ENCODE assay signal across 9 cellular contexts in genomic region chr11:122440783-122441701, GRCh38.
DNase-seq lines count a peak whose midpoint lies in the region; ATAC-seq, FAIRE-seq and TF ChIP-seq lines count a peak whose summit lies in the region.
"Had no signal": no experiment of that assay in that cellular context is flagged by ENCODE, and none has a peak within 500 bp of the region (broad histone marks: within the 10 kb centered on the region; RNA-seq: fewer than 3 reads in every experiment).

No MANE protein-coding gene starts in this region.

- H3K9me3 ChIP-seq in H1 (ENCODE audit: insufficient read depth in 2 of 2, low read depth in 1 of 2, low read length in 1 of 2) (no peaks in the 10 kb centered on the region), mesenchymal stem cell (ENCODE audit: control insufficient read depth, low read length) (no peaks in the 10 kb centered on the region), upper lobe of left lung (no peaks in the 10 kb centered on the region)

- peaks cover 5% of the 10 kb centered on the region; the same call in 1 of the 2 replicates for H3K23me2 ChIP-seq in H1 (ENCODE audit: low read depth, low read length)

- TF ChIP-seq CTCF in H1 (IDR thresholded peaks at IDR 0.05; ENCODE audit: control extremely low read depth in 1 of 3, insufficient read depth in 1 of 3, low read depth in 1 of 3, low read length in 3 of 3) (no peak), upper lobe of left lung (IDR thresholded peaks at IDR 0.05) (no peak)

- no peaks in the 10 kb centered on the region for H3K79me1 ChIP-seq in H1 (ENCODE audit: low read depth, low read length)
- no peaks in the 10 kb centered on the region for H3K79me1 ChIP-seq in mesenchymal stem cell (replicated peaks; ENCODE audit: low read length, poor library complexity, severe bottlenecking)

- peak overlapping the region; percentile 73 to 79 for H3K4me2 ChIP-seq in H1 (ENCODE audit: insufficient read depth in 1 of 2, low read depth in 2 of 2, low read length in 2 of 2)
- peak overlapping the region; percentile 54 for H3K4me2 ChIP-seq in mesenchymal stem cell (ENCODE audit: low read length, poor library complexity, severe bottlenecking)

- TF ChIP-seq RAD21 in H1 (IDR thresholded peaks at IDR 0.05 in 1 of 2, conservative IDR thresholded peaks at IDR 0.05 in 1 of 2; ENCODE audit: low read depth in 2 of 2, low read length in 2 of 2) = no peak

- H4K20me1 ChIP-seq in H1 (replicated peaks in 1 of 2; ENCODE audit: control insufficient read depth in 1 of 2, insufficient read depth in 2 of 2, low read length in 2 of 2) = no peaks in the 10 kb centered on the region

- H2BK15ac ChIP-seq in H1 (ENCODE audit: low read length) (no peak overlapping the region), mesenchymal stem cell (ENCODE audit: low read depth, poor library complexity, severe bottlenecking) (no peak overlapping the region)

- H3K56ac ChIP-seq in H1 (replicated peaks; ENCODE audit: insufficient read length, low read depth, low read length) = no peak overlapping the region

- H2BK120ac ChIP-seq in H1 (replicated peaks; ENCODE audit: low read depth, low read length) (peak overlapping the region; percentile 45), mesenchymal stem cell (ENCODE audit: low read depth, low read length) (no peak overlapping the region)

- peak overlapping the region; percentile 32 for H4K91ac ChIP-seq in H1 (replicated peaks; ENCODE audit: insufficient read length, low read length)
- no peak overlapping the region for H4K91ac ChIP-seq in mesenchymal stem cell (ENCODE audit: low read length)

- H2AFZ ChIP-seq in H1 (ENCODE audit: low read length) = no peak overlapping the region
- H2AFZ ChIP-seq in mesenchymal stem cell (ENCODE audit: low read depth, low read length) = no peak overlapping the region

- H3K18ac ChIP-seq in H1 (ENCODE audit: extremely low read depth, low read length) (0 out of 2 replicates have a peak overlapping the region, but pooled peaks have one; percentile 4), mesenchymal stem cell (ENCODE audit: low read depth in 1 of 2, low read length in 2 of 2) (no peak overlapping the region)

- H3K9ac ChIP-seq in H1 (replicated peaks in 1 of 4; ENCODE audit: extremely low read depth in 1 of 4, low read depth in 3 of 4, low read length in 3 of 4) (no peak overlapping the region), mesenchymal stem cell (ENCODE audit: low read length) (peak overlapping the region; percentile 93)

- CTCF ChIA-PET in H1 (lab: Charles Lee; ENCODE audit: partially characterized antibody) = interaction anchor here (0.5 to 1.0 kb wide), 3 partner anchors 10 to 252 kb away, joined by 3 read pairs; no protein-coding TSS in a partner anchor

- H2BK12ac ChIP-seq in H1 (ENCODE audit: low read depth, low read length) = no peak overlapping the region; the same call in 1 of the 2 replicates
- no peak overlapping the region for H2BK12ac ChIP-seq in mesenchymal stem cell (ENCODE audit: low read length in 2 of 2)

- H2BK5ac ChIP-seq in H1 (ENCODE audit: low read depth, low read length) = no peak overlapping the region
- no peak overlapping the region for H2BK5ac ChIP-seq in mesenchymal stem cell (ENCODE audit: low read depth, low read length, poor library complexity, severe bottlenecking)

- H3K27ac ChIP-seq in H1 (ENCODE audit: low read depth, low read length) (no peak overlapping the region), mesenchymal stem cell (ENCODE audit: low read length, poor library complexity, severe bottlenecking) (no peak overlapping the region), upper lobe of left lung (peak overlapping the region; percentile 1 to 64 (median 56))

- H3K36me3 ChIP-seq in H1 (ENCODE audit: control insufficient read depth in 2 of 4, insufficient read depth in 4 of 4, low read length in 3 of 4) (no peaks in the 10 kb centered on the region), mesenchymal stem cell (ENCODE audit: control insufficient read depth in 1 of 2, insufficient read depth in 2 of 2, low read depth in 1 of 2, low read length in 2 of 2) (no peaks in the 10 kb centered on the region), upper lobe of left lung (no peaks in the 10 kb centered on the region)

- H3K23ac ChIP-seq in H1 (ENCODE audit: insufficient read length) (no peak overlapping the region), mesenchymal stem cell (ENCODE audit: low read length in 2 of 2) (no peak overlapping the region)

- H4K8ac ChIP-seq in H1 (ENCODE audit: extremely low read depth, insufficient read depth, low read length) = no peak overlapping the region
- no peak overlapping the region for H4K8ac ChIP-seq in mesenchymal stem cell (ENCODE audit: low read length)

- H3K4me3 ChIP-seq in H1 (ENCODE audit: extremely low read depth in 1 of 4, insufficient read depth in 2 of 4, low read depth in 3 of 4, low read length in 4 of 4) (peak overlapping the region; percentile 3 to 57 (median 36); a peak in 7 of 8 replicates), mesenchymal stem cell (ENCODE audit: insufficient read depth in 1 of 2, low read depth in 1 of 2, low read length in 2 of 2) (peak overlapping the region in 1 of 2 experiments; percentile 80), upper lobe of left lung (peak overlapping the region in 3 of 4 donors; percentile 33 to 46 (median 45))

- POLR2A ChIA-PET in H1 (lab: Charles Lee; ENCODE audit: partially characterized antibody) = interaction anchor here (0.7 to 1.9 kb wide), 4 partner anchors 18 to 206 kb away, joined by 3 to 6 read pairs (median 3); no protein-coding TSS in a partner anchor

- 0 out of 7 replicates have a peak, but pooled peaks cover 0 to 2% (median 0%) of the 10 kb centered on the region in 4 experiments for H3K27me3 ChIP-seq in H1 (replicated peaks in 1 of 4; ENCODE audit: control insufficient read depth in 3 of 4, extremely low read depth in 1 of 4, insufficient read depth in 3 of 4, low read length in 3 of 4)
- peaks cover 0 to 41% of the 10 kb centered on the region in 2 experiments for H3K27me3 ChIP-seq in mesenchymal stem cell (ENCODE audit: control insufficient read depth in 1 of 2, insufficient read depth in 1 of 2, low read length in 2 of 2)
- H3K27me3 ChIP-seq in upper lobe of left lung = no peaks in the 10 kb centered on the region

- no peak for TF ChIP-seq EP300 in H1 (IDR thresholded peaks at IDR 0.05; ENCODE audit: borderline replicate concordance in 1 of 2, low read depth in 2 of 2, low read length in 2 of 2)
- no peak for TF ChIP-seq EP300 in upper lobe of left lung (IDR thresholded peaks at IDR 0.05)

- ATAC-seq in upper lobe of left lung (ENCODE audit: low FRiP score in 2 of 2) = peak in 1 of 2 donors; percentile 78
- ATAC-seq in HG02798 (IDR thresholded peaks at IDR 0.05; ENCODE audit: poor library complexity, unreplicated experiment) = no peak
- no peak for ATAC-seq in HG03025 (IDR thresholded peaks at IDR 0.05; ENCODE audit: low FRiP score, unreplicated experiment)

- DNase-seq in DMS53 (lab: John Stamatoyannopoulos, UW) (peak; percentile 60), DMS53 treated with DMSO at 0.1 percent for 48 hours (lab: John Stamatoyannopoulos, UW; ENCODE audit: unreplicated experiment) (no peak), H1 (ENCODE audit: low read depth in 1 of 2, low spot score in 2 of 2) (peak in 1 of 2 experiments; percentile 54), mesenchymal stem cell (peak; percentile 18), upper lobe of left lung (peak in 1 of 2 donors; percentile 82), 8988T (no peak)

- H3K14ac ChIP-seq in H1 (ENCODE audit: insufficient read length) (no peak overlapping the region), mesenchymal stem cell (ENCODE audit: low read length in 2 of 2) (no peak overlapping the region)

- peak overlapping the region; percentile 22; the same call in 1 of the 2 replicates for H2BK20ac ChIP-seq in H1 (ENCODE audit: low read length)

- H2AK5ac ChIP-seq in H1 (ENCODE audit: low read depth, low read length) = no peak overlapping the region
- H2AK5ac ChIP-seq in mesenchymal stem cell (ENCODE audit: low read length, severe bottlenecking) = no peak overlapping the region

- TF ChIP-seq POLR2A in H1 (IDR thresholded peaks at IDR 0.05; ENCODE audit: control extremely low read depth in 1 of 2, low read depth in 2 of 2, low read length in 2 of 2) = no peak; a peak in 1 of 3 replicates
- TF ChIP-seq POLR2A in upper lobe of left lung (IDR thresholded peaks at IDR 0.05) = no peak

- no peaks in the 10 kb centered on the region for H3K79me2 ChIP-seq in H1 (ENCODE audit: control insufficient read depth in 1 of 2, insufficient read depth in 2 of 2, low read length in 2 of 2)

- FAIRE-seq in H1 (lab: Jason Lieb, UNC) = no peak
- FAIRE-seq: A204.1 had no signal

- peaks cover 4 to 15% (median 11%) of the 10 kb centered on the region in 4 experiments; a peak in 5 of 7 replicates for H3K4me1 ChIP-seq in H1 (replicated peaks in 1 of 4; ENCODE audit: control insufficient read depth in 3 of 4, insufficient read depth in 4 of 4, low read length in 3 of 4)
- H3K4me1 ChIP-seq in mesenchymal stem cell (ENCODE audit: control insufficient read depth, insufficient read depth, low read depth, low read length) = peaks cover 2% of the 10 kb centered on the region
- H3K4me1 ChIP-seq in upper lobe of left lung = peaks cover 8 to 19% (median 19%) of the 10 kb centered on the region in 4 donors

- no peak overlapping the region for H4K5ac ChIP-seq in H1 (ENCODE audit: insufficient read length, low read depth, low read length)

- H3K4ac ChIP-seq in H1 (replicated peaks; ENCODE audit: insufficient read length, low read depth, low read length) = peak overlapping the region; percentile 88
- no peak overlapping the region for H3K4ac ChIP-seq in mesenchymal stem cell (ENCODE audit: low read depth in 1 of 2, low read length in 2 of 2)

- WGBS in H1 (ENCODE audit: extremely low coverage in 1 of 2, insufficient coverage in 1 of 2, insufficient read length in 1 of 2, insufficient replicate concordance in 2 of 2, low coverage in 1 of 2, low lambda C conversion rate in 2 of 2, missing lambda C conversion rate in 1 of 2), 2 experiments = 2% methylated on average over 28 of the region's 28 CpGs; no CpG with 5 or more reads in 1 of the 2 experiments
- WGBS in mesenchymal stem cell = under 1% methylated on average over 20 of the region's 28 CpGs
- 3 to 5% methylated on average over 28 of the region's 28 CpGs for WGBS in upper lobe of left lung, 2 donors

TF ChIP-seq in H1, 55 proteins besides CTCF, POLR2A, EP300 and RAD21 (continues in another document):
- TF ChIP-seq TBP (IDR thresholded peaks at IDR 0.05; ENCODE audit: low read depth, low read length) (0 out of 2 replicates have a peak, but pooled peaks have one; percentile 11), CHD1 (IDR thresholded peaks at IDR 0.05; ENCODE audit: low read depth, low read length) (no peak), BRCA1 (IDR thresholded peaks at IDR 0.05; ENCODE audit: low read depth, low read length) (no peak), MAX (IDR thresholded peaks at IDR 0.05) (peak; percentile 62), ASH2L (IDR thresholded peaks at IDR 0.05; ENCODE audit: low read length) (peak; percentile 70), TAF1 (IDR thresholded peaks at IDR 0.05; ENCODE audit: low read depth, low read length) (0 out of 2 replicates have a peak, but pooled peaks have one; percentile 15), SP1 (IDR thresholded peaks at IDR 0.05; ENCODE audit: low read depth, low read length) (peak; percentile 37; the same call in 1 of the 2 replicates)

Comparison
In these comparisons a context has a peak if more than half of its experiments do, and no peak if none do; other contexts are left out.
1. DNase-seq: peak in DMS53 (single experiment) and mesenchymal stem cell (single experiment); none in DMS53 treated with DMSO at 0.1 percent for 48 hours (single experiment) and 8988T (single experiment).
2. H3K27ac ChIP-seq: peak in upper lobe of left lung (4 of 4); none in H1 (single experiment) and mesenchymal stem cell (single experiment).